24 cellular contexts compared by ENCODE assay signal in the genomic region with DNA sequence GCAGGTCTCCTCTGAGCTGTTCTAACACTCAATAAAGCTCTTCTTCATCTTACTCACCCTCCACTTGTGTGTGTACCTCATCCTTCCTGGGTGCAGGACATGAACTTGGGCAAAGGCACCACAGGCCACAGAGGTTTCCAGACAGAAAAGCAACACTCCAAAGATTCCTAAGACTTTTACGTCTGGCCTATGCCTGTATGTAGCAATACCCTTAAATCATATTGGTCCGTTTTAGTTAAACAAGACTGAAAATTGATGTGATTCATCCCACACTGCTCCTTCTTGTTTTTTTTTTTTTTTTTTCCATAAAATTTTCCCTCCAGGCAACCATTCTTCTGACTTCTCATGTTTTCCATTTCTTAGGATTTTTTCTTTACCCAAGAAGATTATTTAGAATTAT.
"Had no signal": no experiment of that assay in that cellular context is flagged by ENCODE, and none has a peak within 500 bp of the region (broad histone marks: within the 10 kb centered on the region; RNA-seq: fewer than 3 reads in every experiment).

No MANE protein-coding gene starts in this region.

- ATAC-seq: effector memory CD8-positive, alpha-beta T cell; left lung; lower lobe of right lung; naive thymus-derived CD8-positive, alpha-beta T cell; psoas muscle had no signal

- DNase-seq: activated CD4-positive, alpha-beta T cell treated with anti-CD3 and anti-CD28 coated beads for 4 hours; activated CD4-positive, alpha-beta T cell treated with anti-CD3 and anti-CD28 coated beads, Interleukin-2, amount 50 U/mL, for 48 hours; activated CD4-positive, CD25-positive, alpha-beta regulatory T cell; activated CD8-positive, alpha-beta memory T cell treated with anti-CD3 and anti-CD28 coated beads for 24 hours; activated effector memory CD4-positive, alpha-beta T cell treated with Interleukin-2 at 50 U/mL for 16 hours; activated naive CD4-positive, alpha-beta T cell treated with Interleukin-2 at 50 U/mL for 16 hours; adrenal gland; brain microvascular endothelial cell; effector memory CD8-positive, alpha-beta T cell; glutamatergic neuron; left lung; lower lobe of right lung; mesenchymal stem cell; naive thymus-derived CD8-positive, alpha-beta T cell; nucleus accumbens; psoas muscle; sigmoid colon; small intestine; stimulated activated CD4-positive, alpha-beta T cell treated with anti-CD3 and anti-CD28 coated beads, Interleukin-15, amount 100 ng/mL, for 24 hours; stimulated activated CD4-positive, alpha-beta T cell treated with anti-CD3 and anti-CD28 coated beads, Interleukin-2, amount 100 ng/mL, for 24 hours; stimulated activated naive CD4-positive, alpha-beta T cell had no signal

- H3K4me1 ChIP-seq: adrenal gland, left lung, parathyroid adenoma, psoas muscle, sigmoid colon, tibial nerve had no signal

- H3K27ac ChIP-seq: adrenal gland, brain microvascular endothelial cell, left lung, lower lobe of right lung, parathyroid adenoma, psoas muscle, sigmoid colon, tibial nerve had no signal

- H3K36me3 ChIP-seq: adrenal gland, brain microvascular endothelial cell, left lung, lower lobe of right lung, sigmoid colon, tibial nerve had no signal

- H3K4me3 ChIP-seq: adrenal gland, coronary artery, left lung, lower lobe of right lung, psoas muscle, sigmoid colon, tibial nerve had no signal

- H3K27me3 ChIP-seq: adrenal gland, brain microvascular endothelial cell, left lung, sigmoid colon, tibial nerve had no signal

- H3K9me3 ChIP-seq: adrenal gland, lower lobe of right lung, psoas muscle, sigmoid colon had no signal

- H3K9ac ChIP-seq: parathyroid adenoma had no signal
